In genomic region chr16:27632267-27632666, GRCh38 we compare ENCODE assay signal across 7 cellular contexts.
"Had no signal": no experiment of that assay in that cellular context is flagged by ENCODE, and none has a peak within 500 bp of the region (broad histone marks: within the 10 kb centered on the region; RNA-seq: fewer than 3 reads in every experiment).

No MANE protein-coding gene starts in this region.

- ATAC-seq: HCT116 had no signal

- H3K36me3 ChIP-seq: HAP-1 had no signal

- H3K4me1 ChIP-seq: HAP-1 had no signal

- H3K9ac ChIP-seq: GM23248 had no signal

- H2AFZ ChIP-seq: GM23248 had no signal

- H3K4me3 ChIP-seq: GM23248, HAP-1 had no signal

- H3K27ac ChIP-seq: GM23248 had no signal

- H3K27ac Mint-ChIP-seq: HFFc6 had no signal

- H3K9me3 Mint-ChIP-seq: HFFc6 had no signal

- DNase-seq: GM23248, GOT3, H7, HFFc6, IMR-90 had no signal

- H3K9me3 ChIP-seq: HAP-1 had no signal

- H3K4me3 Mint-ChIP-seq: HFFc6 had no signal
